ENCODE assay signal across 1 cellular context in genomic region chr3:69079269-69080159, GRCh38.
TF ChIP-seq lines count a peak whose summit lies in the region.

No MANE protein-coding gene starts in this region.

TF ChIP-seq in GM23338, 12 proteins besides CTCF, POLR2A, EP300 and RAD21 (continued from another document):
- TF ChIP-seq ZNF462 (CRISPR knock-in tag; IDR thresholded peaks at IDR 0.05) (no peak), ZNF331 (CRISPR knock-in tag; IDR thresholded peaks at IDR 0.05; ENCODE audit: low read depth) (no peak)
